In the genomic region with DNA sequence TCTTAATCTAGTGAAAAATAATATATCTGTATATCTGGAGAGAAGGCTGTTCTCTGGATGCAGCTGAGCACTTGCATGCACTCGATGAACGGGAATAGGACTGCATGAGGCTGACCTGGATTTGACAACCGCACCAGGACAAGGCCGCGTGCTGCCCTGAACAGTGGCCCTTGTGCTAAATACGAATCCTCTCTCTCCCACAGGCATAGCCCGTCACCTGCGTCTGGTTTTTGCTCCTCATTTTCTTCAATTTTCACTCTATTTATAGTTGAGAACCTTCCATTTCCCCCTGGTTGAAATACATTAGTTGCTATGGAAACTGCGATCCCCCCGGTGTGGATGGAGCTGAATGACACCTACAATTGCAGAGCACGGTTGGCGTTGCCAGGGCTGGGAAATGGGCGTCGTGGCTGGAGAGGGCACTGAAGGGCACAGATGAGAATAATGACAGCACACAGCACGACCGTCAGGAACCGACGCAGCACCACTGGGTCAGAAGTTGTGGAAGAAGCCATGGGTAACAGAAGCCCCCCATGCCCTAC, we compare ENCODE assay signal across 1 cellular context.
TF ChIP-seq lines count a peak whose summit lies in the region.

No MANE protein-coding gene starts in this region.

TF ChIP-seq in IMR-90, 13 proteins besides CTCF, POLR2A, EP300 and RAD21 (continued from another document):
- TF ChIP-seq, protein P1, sequence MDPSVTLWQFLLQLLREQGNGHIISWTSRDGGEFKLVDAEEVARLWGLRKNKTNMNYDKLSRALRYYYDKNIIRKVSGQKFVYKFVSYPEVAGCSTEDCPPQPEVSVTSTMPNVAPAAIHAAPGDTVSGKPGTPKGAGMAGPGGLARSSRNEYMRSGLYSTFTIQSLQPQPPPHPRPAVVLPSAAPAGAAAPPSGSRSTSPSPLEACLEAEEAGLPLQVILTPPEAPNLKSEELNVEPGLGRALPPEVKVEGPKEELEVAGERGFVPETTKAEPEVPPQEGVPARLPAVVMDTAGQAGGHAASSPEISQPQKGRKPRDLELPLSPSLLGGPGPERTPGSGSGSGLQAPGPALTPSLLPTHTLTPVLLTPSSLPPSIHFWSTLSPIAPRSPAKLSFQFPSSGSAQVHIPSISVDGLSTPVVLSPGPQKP (IDR thresholded peaks at IDR 0.05; ENCODE audit: borderline replicate concordance, low read depth, low read length), result no peak
- TF ChIP-seq NFE2L2 (IDR thresholded peaks at IDR 0.05; ENCODE audit: low read depth, low read length) (no peak), CEBPB (IDR thresholded peaks at IDR 0.05; ENCODE audit: low read depth, low read length) (no peak), MXI1 (IDR thresholded peaks at IDR 0.05; ENCODE audit: borderline replicate concordance, low read depth, low read length) (no peak)
